Comparison of ENCODE assay signal across 8 cellular contexts in the genomic region with DNA sequence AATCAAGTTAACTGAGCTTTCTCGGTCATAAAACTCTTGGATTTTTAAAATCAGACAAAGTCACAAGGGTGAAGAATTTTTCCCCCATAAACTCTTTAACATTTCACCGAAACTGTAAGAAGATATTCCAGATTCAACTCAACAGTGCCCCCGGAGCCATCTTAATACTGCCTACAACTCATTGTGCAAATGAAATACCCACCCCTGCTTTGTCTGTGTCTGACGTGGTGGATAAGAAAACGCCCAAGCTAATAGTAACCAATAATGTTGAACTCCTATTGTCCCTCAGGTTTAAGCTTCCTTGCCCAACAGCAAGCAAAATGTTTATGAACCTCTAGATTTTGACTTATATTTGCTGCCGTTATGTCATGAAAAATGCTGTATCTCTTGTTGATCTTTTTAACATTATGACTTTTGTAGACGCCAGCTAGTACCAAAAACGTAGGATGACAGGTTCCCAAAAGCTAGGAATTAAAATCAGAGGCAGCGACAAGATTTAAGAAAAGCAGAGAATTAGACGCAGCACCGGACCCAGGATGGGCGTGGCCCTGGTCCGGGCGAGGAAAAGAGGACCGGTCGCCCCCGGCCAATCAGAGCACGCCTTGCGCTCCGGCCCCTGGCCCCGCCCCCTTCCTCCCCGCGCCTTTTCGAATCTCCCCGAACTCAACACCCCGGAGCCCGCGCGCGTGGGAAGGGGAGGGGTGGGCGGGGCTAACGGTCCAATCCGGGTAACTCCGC. TPM values are rescaled to one million over a fixed set of nuclear protein-coding genes. Genes with fewer than 3 reads are reported as not detected.
DNase-seq lines count a peak whose midpoint lies in the region; ATAC-seq, FAIRE-seq and TF ChIP-seq lines count a peak whose summit lies in the region.

No MANE protein-coding gene starts in this region.

- H3K4me1 ChIP-seq in kidney (ENCODE audit: control insufficient read depth in 1 of 2, insufficient read depth in 1 of 2, low read depth in 1 of 2, low read length in 2 of 2) = peaks cover 0 to 11% of the 10 kb centered on the region in 2 donors

- intact Hi-C loops in kidney (cut with DNase I) = loop anchor here (5.0 kb wide), 1 partner anchor 92 kb away; the partner anchor contains the start of gene PAFAH2

- no peak for FAIRE-seq in kidney (lab: Jason Lieb, UNC)

- no peaks in the 10 kb centered on the region for H3K27me3 ChIP-seq in AG04450 (ENCODE audit: control insufficient read depth, insufficient read depth, low read length)

- POLR2A ChIA-PET in AG04450 (lab: Yijun Ruan, JAX) = interaction anchor here (0.5 to 3.5 kb wide), 8 partner anchors 9 to 197 kb away, joined by 3 to 16 read pairs (median 4); partner anchors contain the start of genes MTFR1L, PAFAH2 and PAQR7

- peak; percentile 34 for TF ChIP-seq CTCF in AG04450 (IDR thresholded peaks at IDR 0.05; ENCODE audit: low read depth, low read length)
- TF ChIP-seq CTCF in kidney (IDR thresholded peaks at IDR 0.05; ENCODE audit: borderline replicate concordance, extremely low read depth, insufficient read depth) = no peak

- DNase-seq in AG04450 (ENCODE audit: low read depth, low spot score) (peak; percentile 74), NCI-H446 treated with DMSO at 0.1 percent for 48 hours (lab: John Stamatoyannopoulos, UW) (peak; percentile 91), cerebellar cortex (ENCODE audit: low spot score) (peak; percentile 94), kidney (peak; percentile 97)
- DNase-seq in activated CD4-positive, CD25-positive, alpha-beta regulatory T cell treated with anti-CD3 and anti-CD28 coated beads, Interleukin-2, amount 50 U/mL, for 72 hours = peak; percentile 92
- peak; percentile 79 to 90 for DNase-seq in stimulated activated CD4-positive, alpha-beta T cell treated with anti-CD3 and anti-CD28 coated beads, Interleukin-15, amount 100 ng/mL, for 1 hour (ENCODE audit: low read depth in 1 of 2, low spot score in 1 of 2)

- H3K36me3 ChIP-seq in kidney (ENCODE audit: control insufficient read depth in 1 of 2, insufficient read depth in 2 of 2, low read length in 2 of 2) = no peaks in the 10 kb centered on the region

- CTCF ChIA-PET in AG04450 (lab: Charles Lee) = interaction anchor here (0.6 to 3.6 kb wide), 7 partner anchors 8 to 112 kb away, joined by 3 to 74 read pairs (median 5); partner anchors contain the start of gene PAFAH2

- H3K9me3 ChIP-seq in AG04450 (ENCODE audit: control insufficient read depth, insufficient read depth, low read length) = no peaks in the 10 kb centered on the region
- H3K9me3 ChIP-seq in kidney (ENCODE audit: control insufficient read depth in 1 of 2, low read length in 2 of 2) = no peaks in the 10 kb centered on the region

- ATAC-seq in GM19025 (IDR thresholded peaks at IDR 0.05; ENCODE audit: low read depth, unreplicated experiment) = peak; percentile 71
- ATAC-seq in HG03354 (IDR thresholded peaks at IDR 0.05; ENCODE audit: poor library complexity, severe bottlenecking, unreplicated experiment) = peak; percentile 77

- H3K27ac ChIP-seq in AG04450 (ENCODE audit: low read depth, low read length) (peak overlapping the region; percentile 75), kidney (ENCODE audit: low read depth in 2 of 2, low read length in 2 of 2) (no peak overlapping the region)

- H3K4me3 ChIP-seq in AG04450 (ENCODE audit: low read depth, low read length) = peak overlapping the region; percentile 65
- peak overlapping the region; percentile 78 to 94 for H3K4me3 ChIP-seq in kidney (ENCODE audit: low read length in 2 of 2)

- peak overlapping the region; percentile 17 to 60 for H3K9ac ChIP-seq in kidney (ENCODE audit: low read length in 2 of 2)

RNA-seq across cellular contexts. Expression of gene STMN1, which starts 1.1 kb away (rescaled TPM):
- polyA plus RNA-seq in AG04450 (2011; rRNA removed) = 154 and 176 TPM in 2 replicates
- polyA minus RNA-seq in AG04450 (2011; rRNA and poly(A)+ RNA removed) = 24.8 and 35.5 TPM in 2 replicates
- 50.4 TPM for total RNA-seq in kidney
- polyA plus RNA-seq in kidney (ENCODE audit: insufficient read depth, low read depth, low replicate concordance) = 101 TPM

RNA-seq across cellular contexts. Expression of gene PAQR7, which starts 29.6 kb away (rescaled TPM):
- polyA plus RNA-seq in AG04450 (2011; rRNA removed) (10.7 and 11.9 TPM in 2 replicates), kidney (ENCODE audit: insufficient read depth, low read depth, low replicate concordance) (30.2 TPM)
- polyA minus RNA-seq in AG04450 (2011; rRNA and poly(A)+ RNA removed) = 34.0 and 41.4 TPM in 2 replicates
- total RNA-seq in kidney = 52.0 TPM

RNA-seq across cellular contexts. Expression of gene AUNIP, which starts 45.9 kb away (rescaled TPM):
- 0.97 and 1.1 TPM in 2 replicates for polyA plus RNA-seq in AG04450 (2011; rRNA removed)
- polyA minus RNA-seq in AG04450 (2011; rRNA and poly(A)+ RNA removed) = 0.56 and 1.5 TPM in 2 replicates
- total RNA-seq in kidney = 0.38 TPM
- not detected for polyA plus RNA-seq in kidney (ENCODE audit: insufficient read depth, low read depth, low replicate concordance)
